Comparison of ENCODE assay signal across 8 cellular contexts in the genomic region with DNA sequence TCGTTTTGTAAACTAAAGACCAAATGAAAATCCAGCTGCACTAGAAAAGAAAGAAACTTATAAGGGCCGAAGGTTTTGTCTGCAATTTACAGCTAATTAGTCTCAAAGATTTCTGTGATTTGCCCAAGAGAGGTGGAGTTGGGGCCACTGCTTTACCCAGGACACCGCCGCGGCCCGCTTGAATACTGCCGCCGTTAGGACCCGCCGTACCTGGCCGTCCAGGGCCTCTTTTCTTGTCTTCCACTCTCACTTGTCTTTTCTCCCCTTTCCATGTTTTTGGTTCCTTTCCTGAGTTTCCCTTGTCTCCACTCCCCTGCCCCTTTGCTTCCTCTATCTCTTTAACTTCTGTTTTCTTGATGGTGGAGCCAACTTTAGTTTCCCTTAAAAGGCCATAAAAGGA. TPM values are rescaled to one million over a fixed set of nuclear protein-coding genes. Genes with fewer than 3 reads are reported as not detected.
A peak's percentile ranks its signal among the peaks of the same experiment; 100 is the strongest.
DNase-seq lines count a peak whose midpoint lies in the region; ATAC-seq and TF ChIP-seq lines count a peak whose summit lies in the region.

No MANE protein-coding gene starts in this region.

- no peaks in the 10 kb centered on the region for H3K27me3 ChIP-seq in OCI-LY3 (ENCODE audit: low read depth, low read length)

- ATAC-seq in left lobe of liver (peak; percentile 33), GM21526 (IDR thresholded peaks at IDR 0.05; ENCODE audit: low FRiP score, unreplicated experiment) (no peak), HG02852 (IDR thresholded peaks at IDR 0.05; ENCODE audit: unreplicated experiment) (no peak)
- no peak for ATAC-seq in stimulated activated naive CD8-positive, alpha-beta T cell treated with anti-CD3 and anti-CD28 coated beads, Interleukin-15, amount 100 ng/mL, for 72 hours

- no peaks in the 10 kb centered on the region for H3K27me3 Mint-ChIP-seq in stimulated activated naive CD8-positive, alpha-beta T cell treated with anti-CD3 and anti-CD28 coated beads, Interleukin-15, amount 100 ng/mL, for 72 hours

- H3K9me3 ChIP-seq in OCI-LY3 (ENCODE audit: insufficient read depth, low read length): 0 out of 2 replicates have a peak, but pooled peaks cover 5% of the 10 kb centered on the region

- H3K27ac Mint-ChIP-seq in stimulated activated naive CD8-positive, alpha-beta T cell treated with anti-CD3 and anti-CD28 coated beads, Interleukin-15, amount 100 ng/mL, for 72 hours: peak overlapping the region; percentile 98 to 99

- H3K4me3 ChIP-seq in OCI-LY3 (ENCODE audit: low read length) (peak overlapping the region; percentile 93), cardiac fibroblast (replicated peaks in 1 of 2; ENCODE audit: low read depth in 2 of 2, low read length in 2 of 2) (peak overlapping the region; percentile 48 to 63)

- H3K4me1 ChIP-seq in OCI-LY3 (ENCODE audit: low read length): peaks cover 13% of the 10 kb centered on the region

- H3K9ac ChIP-seq in OCI-LY3 (ENCODE audit: low read length): peak overlapping the region; percentile 96

- no peak overlapping the region for H2AFZ ChIP-seq in OCI-LY3 (ENCODE audit: low read depth, low read length)

- H3K4me2 ChIP-seq in OCI-LY3 (ENCODE audit: low read length): peak overlapping the region; percentile 87

- no peaks in the 10 kb centered on the region for H3K9me3 Mint-ChIP-seq in stimulated activated naive CD8-positive, alpha-beta T cell treated with anti-CD3 and anti-CD28 coated beads, Interleukin-15, amount 100 ng/mL, for 72 hours

- H3K4me3 Mint-ChIP-seq in stimulated activated naive CD8-positive, alpha-beta T cell treated with anti-CD3 and anti-CD28 coated beads, Interleukin-15, amount 100 ng/mL, for 72 hours: peak overlapping the region; percentile 85 to 95

- peak; percentile 37 for DNase-seq in activated CD4-positive, alpha-beta T cell treated with anti-CD3 and anti-CD28 coated beads for 48 hours
- DNase-seq in activated CD4-positive, alpha-beta T cell treated with anti-CD3 and anti-CD28 coated beads, Interleukin-2, amount 50 U/mL, for 1 hour: no peak
- DNase-seq in cardiac fibroblast (ENCODE audit: low read depth in 2 of 2) (peak in 1 of 2 donors; percentile 38), left lobe of liver (ENCODE audit: low spot score) (no peak)
- no peak for DNase-seq in stimulated activated naive CD8-positive, alpha-beta T cell treated with anti-CD3 and anti-CD28 coated beads, Interleukin-15, amount 100 ng/mL, for 72 hours

- peak overlapping the region; percentile 91 for H3K27ac ChIP-seq in OCI-LY3 (ENCODE audit: low read length)

- H3K36me3 ChIP-seq in OCI-LY3 (replicated peaks; ENCODE audit: low read depth, low read length): peaks cover 12% of the 10 kb centered on the region

- H3K4me1 Mint-ChIP-seq in stimulated activated naive CD8-positive, alpha-beta T cell treated with anti-CD3 and anti-CD28 coated beads, Interleukin-15, amount 100 ng/mL, for 72 hours: peaks cover 39% of the 10 kb centered on the region

- H3K79me2 ChIP-seq in OCI-LY3 (ENCODE audit: low read length): peaks cover 25% of the 10 kb centered on the region

- no peaks in the 10 kb centered on the region for H4K20me1 ChIP-seq in OCI-LY3 (ENCODE audit: insufficient read depth, low read length)

- no peak for TF ChIP-seq CTCF in OCI-LY3 (IDR thresholded peaks at IDR 0.05; ENCODE audit: low read depth, low read length)
- no peak for TF ChIP-seq CTCF in cardiac fibroblast (IDR thresholded peaks at IDR 0.05; ENCODE audit: low read depth, low read length)

RNA-seq across cellular contexts. Expression of a gene that starts 15.7 kb away (rescaled TPM):
- total RNA-seq in left lobe of liver: 39.8 TPM
